In genomic region chr1:185477638-185478216, GRCh38 we compare ENCODE assay signal across 16 cellular contexts.
DNase-seq lines count a peak whose midpoint lies in the region; ATAC-seq lines count a peak whose summit lies in the region.
"Had no signal": no experiment of that assay in that cellular context is flagged by ENCODE, and none has a peak within 500 bp of the region (broad histone marks: within the 10 kb centered on the region; RNA-seq: fewer than 3 reads in every experiment).

No MANE protein-coding gene starts in this region.

- H3K27ac ChIP-seq in mucosa of rectum (ENCODE audit: low read depth in 2 of 2, low read length in 2 of 2), result peak overlapping the region; percentile 75 to 83
- H3K27ac ChIP-seq: SJSA1, testis had no signal

- H3K27me3 ChIP-seq in mucosa of rectum (ENCODE audit: control insufficient read depth in 2 of 2, insufficient read depth in 2 of 2, low read length in 2 of 2), result no peaks in the 10 kb centered on the region
- H3K27me3 ChIP-seq: left lung, SJSA1, testis had no signal

- DNase-seq in DMS153 treated with DMSO at 0.1 percent for 48 hours (lab: John Stamatoyannopoulos, UW; ENCODE audit: unreplicated experiment) (peak; percentile 71), NCI-H146 treated with DMSO at 0.1 percent for 48 hours (lab: John Stamatoyannopoulos, UW; ENCODE audit: unreplicated experiment) (peak; percentile 11), T-helper 17 cell (no peak), SW480 (ENCODE audit: low spot score) (no peak), activated gamma-delta T cell (lab: John Stamatoyannopoulos, UW) (no peak), SIG-M5 treated with dmso at 0.1 percent for 504 hours (lab: John Stamatoyannopoulos, UW; ENCODE audit: unreplicated experiment) (no peak), medulla oblongata (ENCODE audit: extremely low spot score) (no peak)
- DNase-seq: activated CD4-positive, CD25-positive, alpha-beta regulatory T cell treated with anti-CD3 and anti-CD28 coated beads, Interleukin-2, amount 50 U/mL, for 72 hours; CD8-positive, alpha-beta memory T cell; left lung; NCI-H510A treated with DMSO at 0.1 percent for 48 hours; OCI-M1; testis had no signal

- no peaks in the 10 kb centered on the region for H3K36me3 Mint-ChIP-seq in T-helper 17 cell (ENCODE audit: low read depth)
- H3K36me3 Mint-ChIP-seq: IgD-negative memory B cell had no signal

- no peaks in the 10 kb centered on the region for H3K36me3 ChIP-seq in mucosa of rectum (ENCODE audit: control insufficient read depth in 2 of 2, insufficient read depth in 2 of 2, low read length in 2 of 2)
- H3K36me3 ChIP-seq: left lung, SJSA1 had no signal

- peak overlapping the region; percentile 29 for H3K27ac Mint-ChIP-seq in T-helper 17 cell
- H3K27ac Mint-ChIP-seq: IgD-negative memory B cell had no signal

- no peak overlapping the region for H3K9ac ChIP-seq in mucosa of rectum (ENCODE audit: low read depth in 1 of 2, low read length in 2 of 2)

- peaks cover 23% of the 10 kb centered on the region in 2 donors for H3K4me1 ChIP-seq in mucosa of rectum (ENCODE audit: control insufficient read depth in 2 of 2, insufficient read depth in 2 of 2, low read length in 2 of 2)
- H3K4me1 ChIP-seq: SJSA1, testis had no signal

- H3K27me3 Mint-ChIP-seq in T-helper 17 cell, result no peaks in the 10 kb centered on the region

- no peak for ATAC-seq in T-helper 17 cell
- ATAC-seq: left lung had no signal

- H3K4me3 ChIP-seq in mucosa of rectum (ENCODE audit: low read length in 2 of 2), result no peak overlapping the region
- H3K4me3 ChIP-seq: left lung, SJSA1, testis had no signal

- H3K9me3 ChIP-seq in T-helper 17 cell (ENCODE audit: control insufficient read depth, low read length, poor library complexity, severe bottlenecking), result no peaks in the 10 kb centered on the region
- H3K9me3 ChIP-seq in mucosa of rectum (ENCODE audit: control insufficient read depth in 2 of 2, low read length in 2 of 2), result no peaks in the 10 kb centered on the region
- H3K9me3 ChIP-seq: left lung, SJSA1, testis had no signal

- peaks cover 9% of the 10 kb centered on the region for H3K4me1 Mint-ChIP-seq in T-helper 17 cell

- no peak overlapping the region for H3K4me3 Mint-ChIP-seq in T-helper 17 cell
- H3K4me3 Mint-ChIP-seq: CD8-positive, alpha-beta memory T cell; IgD-negative memory B cell had no signal

Comparison
In these comparisons a context has a peak if more than half of its experiments do, and no peak if none do; other contexts are left out.
1. DNase-seq: peak in DMS153 treated with DMSO at 0.1 percent for 48 hours (single experiment) and NCI-H146 treated with DMSO at 0.1 percent for 48 hours (single experiment); none in T-helper 17 cell (0 of 3), SW480 (single experiment), activated gamma-delta T cell (single experiment), SIG-M5 treated with dmso at 0.1 percent for 504 hours (single experiment) and medulla oblongata (single experiment).